Comparison of ENCODE assay signal across 1 cellular context in the genomic region with DNA sequence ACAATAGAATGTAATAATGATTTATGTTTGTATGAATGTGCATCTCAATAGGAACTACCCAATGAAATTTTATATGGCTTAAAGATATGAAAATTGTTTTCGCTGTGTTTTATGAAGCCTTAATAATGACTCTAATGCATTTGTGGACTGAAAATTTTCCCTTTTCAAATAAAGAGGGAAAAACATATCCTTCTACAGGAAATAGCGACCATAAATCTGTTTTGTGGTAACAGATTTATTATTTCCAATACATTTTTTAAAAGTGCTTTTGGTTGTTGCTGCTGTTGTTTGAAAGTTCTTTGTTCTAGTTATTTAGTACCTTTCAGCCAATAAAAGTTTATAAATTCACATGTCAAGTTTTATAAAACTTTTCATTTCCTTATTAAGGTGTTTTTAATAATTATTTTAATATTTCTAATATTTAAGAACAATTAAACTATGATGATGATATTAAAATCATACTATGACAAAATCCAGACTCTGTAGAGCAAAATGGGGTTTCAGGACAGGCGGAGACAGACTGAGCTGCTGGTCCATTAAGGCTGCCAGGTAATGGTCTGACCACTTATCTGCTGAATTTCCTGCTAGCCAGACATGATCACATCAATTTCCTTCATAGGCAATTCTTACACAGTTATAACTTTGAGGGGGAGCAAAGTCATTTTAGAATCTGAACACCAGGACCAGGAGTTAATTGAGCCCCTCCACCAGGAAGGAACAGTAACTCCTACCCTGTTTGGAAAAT.
TF ChIP-seq lines count a peak whose summit lies in the region.

No MANE protein-coding gene starts in this region.

TF ChIP-seq in IMR-90, 13 proteins besides CTCF, POLR2A, EP300 and RAD21 (continued from another document):
- no peak for TF ChIP-seq MXI1 (IDR thresholded peaks at IDR 0.05; ENCODE audit: borderline replicate concordance, low read depth, low read length)
- no peak for TF ChIP-seq MAFK (IDR thresholded peaks at IDR 0.05; ENCODE audit: low read depth, low read length)
- TF ChIP-seq CHD1 (IDR thresholded peaks at IDR 0.05; ENCODE audit: low read depth, low read length) = no peak
- no peak for TF ChIP-seq BHLHE40 (IDR thresholded peaks at IDR 0.05; ENCODE audit: low read depth, low read length)
- TF ChIP-seq MAZ (IDR thresholded peaks at IDR 0.05; ENCODE audit: borderline replicate concordance, low read depth, low read length) = no peak
